1 cellular context compared by ENCODE assay signal in genomic region chr12:56836317-56836716, GRCh38.
TF ChIP-seq lines count a peak whose summit lies in the region.

No MANE protein-coding gene starts in this region.

TF ChIP-seq in GM23338, 12 proteins besides CTCF, POLR2A, EP300 and RAD21 (continued from another document):
- TF ChIP-seq, protein P1, sequence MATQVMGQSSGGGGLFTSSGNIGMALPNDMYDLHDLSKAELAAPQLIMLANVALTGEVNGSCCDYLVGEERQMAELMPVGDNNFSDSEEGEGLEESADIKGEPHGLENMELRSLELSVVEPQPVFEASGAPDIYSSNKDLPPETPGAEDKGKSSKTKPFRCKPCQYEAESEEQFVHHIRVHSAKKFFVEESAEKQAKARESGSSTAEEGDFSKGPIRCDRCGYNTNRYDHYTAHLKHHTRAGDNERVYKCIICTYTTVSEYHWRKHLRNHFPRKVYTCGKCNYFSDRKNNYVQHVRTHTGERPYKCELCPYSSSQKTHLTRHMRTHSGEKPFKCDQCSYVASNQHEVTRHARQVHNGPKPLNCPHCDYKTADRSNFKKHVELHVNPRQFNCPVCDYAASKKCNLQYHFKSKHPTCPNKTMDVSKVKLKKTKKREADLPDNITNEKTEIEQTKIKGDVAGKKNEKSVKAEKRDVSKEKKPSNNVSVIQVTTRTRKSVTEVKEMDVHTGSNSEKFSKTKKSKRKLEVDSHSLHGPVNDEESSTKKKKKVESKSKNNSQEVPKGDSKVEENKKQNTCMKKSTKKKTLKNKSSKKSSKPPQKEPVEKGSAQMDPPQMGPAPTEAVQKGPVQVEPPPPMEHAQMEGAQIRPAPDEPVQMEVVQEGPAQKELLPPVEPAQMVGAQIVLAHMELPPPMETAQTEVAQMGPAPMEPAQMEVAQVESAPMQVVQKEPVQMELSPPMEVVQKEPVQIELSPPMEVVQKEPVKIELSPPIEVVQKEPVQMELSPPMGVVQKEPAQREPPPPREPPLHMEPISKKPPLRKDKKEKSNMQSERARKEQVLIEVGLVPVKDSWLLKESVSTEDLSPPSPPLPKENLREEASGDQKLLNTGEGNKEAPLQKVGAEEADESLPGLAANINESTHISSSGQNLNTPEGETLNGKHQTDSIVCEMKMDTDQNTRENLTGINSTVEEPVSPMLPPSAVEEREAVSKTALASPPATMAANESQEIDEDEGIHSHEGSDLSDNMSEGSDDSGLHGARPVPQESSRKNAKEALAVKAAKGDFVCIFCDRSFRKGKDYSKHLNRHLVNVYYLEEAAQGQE (IDR thresholded peaks at IDR 0.05; ENCODE audit: unreplicated experiment), result no peak
- TF ChIP-seq POLR2AphosphoS5 (IDR thresholded peaks at IDR 0.05; ENCODE audit: low read depth), result no peak
- TF ChIP-seq EZH2 (IDR thresholded peaks at IDR 0.05; ENCODE audit: low read depth, unreplicated experiment), result no peak
- no peak for TF ChIP-seq ZNF114 (CRISPR knock-in tag; IDR thresholded peaks at IDR 0.05)
- no peak for TF ChIP-seq STAT1 (IDR thresholded peaks at IDR 0.05; ENCODE audit: unreplicated experiment)
- TF ChIP-seq JUNB (IDR thresholded peaks at IDR 0.05; ENCODE audit: unreplicated experiment), result no peak
- TF ChIP-seq ZNF331 (CRISPR knock-in tag; IDR thresholded peaks at IDR 0.05; ENCODE audit: low read depth), result no peak
- TF ChIP-seq EZH2phosphoT487 (IDR thresholded peaks at IDR 0.05; ENCODE audit: unreplicated experiment), result no peak
- TF ChIP-seq ETS1 (IDR thresholded peaks at IDR 0.05), result no peak
- no peak for TF ChIP-seq CREB1 (CRISPR knock-in tag; IDR thresholded peaks at IDR 0.05; ENCODE audit: low read depth)
